Comparison of ENCODE assay signal across 8 cellular contexts in the genomic region with DNA sequence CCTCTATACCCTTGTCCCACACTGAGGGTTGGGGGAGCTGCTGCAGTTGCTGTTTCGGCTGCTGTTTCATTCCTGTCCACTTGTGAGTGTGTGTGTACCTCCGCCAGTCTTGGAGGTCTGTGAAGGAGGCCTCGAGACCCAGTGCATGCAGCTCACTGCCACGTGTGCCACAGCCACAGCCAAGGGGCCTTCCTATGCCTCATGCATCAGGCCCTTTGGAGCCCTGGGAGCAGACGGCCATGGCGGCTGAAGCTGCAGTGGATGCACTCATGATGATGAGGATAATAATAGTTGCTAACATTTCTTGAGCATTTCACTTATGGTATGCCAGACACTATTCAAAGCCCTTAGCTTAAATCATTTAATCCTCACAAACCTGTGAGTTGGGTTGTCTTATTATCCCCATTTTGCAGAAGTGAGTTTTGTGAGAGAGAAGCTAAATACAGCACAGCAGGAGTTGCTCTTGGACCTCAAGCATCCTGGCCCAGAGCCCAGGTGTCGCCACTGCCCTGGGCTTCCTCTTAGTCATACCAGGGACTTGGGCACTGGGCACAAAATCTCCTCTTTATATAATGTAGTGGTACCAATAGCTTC.
DNase-seq lines count a peak whose midpoint lies in the region; TF ChIP-seq lines count a peak whose summit lies in the region.

No MANE protein-coding gene starts in this region.

- H3K27me3 Mint-ChIP-seq in CD8-positive, alpha-beta memory T cell, result peaks cover 0 to 5% of the 10 kb centered on the region in 2 donors

- peaks cover 87% of the 10 kb centered on the region for H3K4me1 ChIP-seq in CD8-positive, alpha-beta memory T cell (ENCODE audit: insufficient read depth, low read length)
- H3K4me1 ChIP-seq in Karpas-422 (ENCODE audit: low read length) (peaks cover 63% of the 10 kb centered on the region), liver (ENCODE audit: control insufficient read depth in 4 of 4, insufficient read depth in 4 of 4, low read length in 3 of 4) (peaks cover 4 to 16% (median 9%) of the 10 kb centered on the region in 4 donors), thyroid gland (peaks cover 27 to 57% of the 10 kb centered on the region in 2 donors)

- H2AFZ ChIP-seq in Karpas-422 (ENCODE audit: low read length), result peak overlapping the region; percentile 72

- H3K27ac Mint-ChIP-seq in CD8-positive, alpha-beta memory T cell, result peak overlapping the region; percentile 89 to 100 (median 99)

- peaks cover 84 to 94% (median 94%) of the 10 kb centered on the region in 3 donors for H3K4me1 Mint-ChIP-seq in CD8-positive, alpha-beta memory T cell

- TF ChIP-seq CTCF in liver (IDR thresholded peaks at IDR 0.05; ENCODE audit: low read depth, low read length, missing input control), result no peak
- peak in 1 of 6 experiments; percentile 15 for TF ChIP-seq CTCF in thyroid gland (IDR thresholded peaks at IDR 0.05)

- H3K4me3 ChIP-seq in CD8-positive, alpha-beta memory T cell (ENCODE audit: low read length), result peak overlapping the region; percentile 1
- peak overlapping the region; percentile 18 for H3K4me3 ChIP-seq in Karpas-422 (ENCODE audit: low read length)
- H3K4me3 ChIP-seq in liver (ENCODE audit: low read depth in 1 of 3, low read length in 3 of 3), result no peak overlapping the region
- H3K4me3 ChIP-seq in thyroid gland (replicated peaks in 1 of 3), result no peak overlapping the region

- TF ChIP-seq POLR2A in thyroid gland (IDR thresholded peaks at IDR 0.05), result no peak

- no peaks in the 10 kb centered on the region for H3K9me2 ChIP-seq in Karpas-422 (replicated peaks; ENCODE audit: insufficient read depth, low read length)

- H3K27ac ChIP-seq in CD8-positive, alpha-beta memory T cell (ENCODE audit: low read depth, low read length), result peak overlapping the region; percentile 80
- H3K27ac ChIP-seq in Karpas-422 (ENCODE audit: low read length), result peak overlapping the region; percentile 85
- peak overlapping the region; percentile 76 to 82 for H3K27ac ChIP-seq in liver (ENCODE audit: low read depth in 1 of 2, low read length in 2 of 2)
- H3K27ac ChIP-seq in thyroid gland, result peak overlapping the region; percentile 84 to 89 (median 84)

- no peaks in the 10 kb centered on the region for H3K79me2 ChIP-seq in Karpas-422 (ENCODE audit: low read length)

- no peaks in the 10 kb centered on the region for H4K20me1 ChIP-seq in Karpas-422 (ENCODE audit: insufficient read depth, low read depth, low read length)

- POLR2A ChIA-PET in CD8-positive, alpha-beta memory T cell (lab: Charles Lee), result interaction anchor here (0.5 to 2.5 kb wide), 6 partner anchors 23 to 284 kb away, joined by 3 to 10 read pairs (median 4); partner anchors contain the start of genes PRKCH and SNAPC1

- no peaks in the 10 kb centered on the region for H3K27me3 ChIP-seq in CD8-positive, alpha-beta memory T cell (ENCODE audit: insufficient read depth, low read length, poor library complexity, severe bottlenecking)
- H3K27me3 ChIP-seq in Karpas-422 (ENCODE audit: low read length) (no peaks in the 10 kb centered on the region), liver (ENCODE audit: control insufficient read depth in 4 of 4, insufficient read depth in 4 of 4, low read length in 3 of 4) (no peaks in the 10 kb centered on the region), thyroid gland (no peaks in the 10 kb centered on the region)

- peaks cover 18% of the 10 kb centered on the region for H3K36me3 ChIP-seq in CD8-positive, alpha-beta memory T cell (ENCODE audit: insufficient read depth, low read length)
- H3K36me3 ChIP-seq in Karpas-422 (ENCODE audit: insufficient read depth, low read length) (no peaks in the 10 kb centered on the region), liver (ENCODE audit: control insufficient read depth in 4 of 4, insufficient read depth in 3 of 4, low read depth in 1 of 4, low read length in 3 of 4) (no peaks in the 10 kb centered on the region), thyroid gland (no peaks in the 10 kb centered on the region)

- intact Hi-C loops in thyroid gland (cut with DNase I), result no loop called here

- WGBS in liver, result 69% methylated on average over 7 of the region's 7 CpGs
- 70 to 72% methylated on average over 7 of the region's 7 CpGs for WGBS in thyroid gland, 2 donors

- H3K4me3 Mint-ChIP-seq in CD8-positive, alpha-beta memory T cell, result peak overlapping the region; percentile 52 to 75 (median 64)

- CTCF ChIA-PET in CD8-positive, alpha-beta memory T cell (lab: Charles Lee), result interaction anchor here (1.2 to 2.3 kb wide), 9 partner anchors 12 to 216 kb away, joined by 4 to 9 read pairs (median 4); partner anchors contain the start of gene TMEM30B

- TF ChIP-seq RAD21 in liver (IDR thresholded peaks at IDR 0.05), result peak; percentile 47 to 50

- H3K36me3 Mint-ChIP-seq in CD8-positive, alpha-beta memory T cell, result peaks cover 8 to 76% (median 26%) of the 10 kb centered on the region in 3 donors

- H3K9me3 Mint-ChIP-seq in CD8-positive, alpha-beta memory T cell, result no peaks in the 10 kb centered on the region

- H3K9me3 ChIP-seq in CD8-positive, alpha-beta memory T cell (ENCODE audit: low read length), result no peaks in the 10 kb centered on the region
- H3K9me3 ChIP-seq in Karpas-422 (ENCODE audit: low read length), result no peaks in the 10 kb centered on the region
- no peaks in the 10 kb centered on the region for H3K9me3 ChIP-seq in liver (ENCODE audit: control insufficient read depth in 4 of 4, low read length in 3 of 4)
- H3K9me3 ChIP-seq in thyroid gland, result no peaks in the 10 kb centered on the region

- DNase-seq in CD8-positive, alpha-beta memory T cell, result peak in 1 of 5 donors; percentile 29
- DNase-seq in Karpas-422 (peak; percentile 84), amniotic epithelial cell (ENCODE audit: low read depth) (peak; percentile 68), thyroid gland (peak; percentile 94 to 96), epidermal melanocyte (ENCODE audit: insufficient read length, low spot score) (no peak), occipital lobe (lab: John Stamatoyannopoulos, UW) (no peak), SK-N-DZ (ENCODE audit: low spot score) (no peak)

- peak overlapping the region; percentile 64 for H3K4me2 ChIP-seq in Karpas-422 (ENCODE audit: low read depth, low read length, poor library complexity, severe bottlenecking)

- H3K9ac ChIP-seq in Karpas-422 (ENCODE audit: low read length) (peak overlapping the region; percentile 52), liver (ENCODE audit: low read depth in 1 of 2, low read length in 2 of 2) (peak overlapping the region in 1 of 2 donors; percentile 70)

TF ChIP-seq in liver, 16 proteins besides CTCF, POLR2A, EP300 and RAD21 (continues in another document):
- no peak for TF ChIP-seq YY1 (IDR thresholded peaks at IDR 0.05)
- no peak for TF ChIP-seq ZBTB33 (IDR thresholded peaks at IDR 0.05)
- TF ChIP-seq NR2F2 (IDR thresholded peaks at IDR 0.05), result peak; percentile 21
- TF ChIP-seq JUND (IDR thresholded peaks at IDR 0.05), result peak; percentile 52 to 60
- no peak for TF ChIP-seq SP1 (IDR thresholded peaks at IDR 0.05)
- TF ChIP-seq HNF4A (conservative IDR thresholded peaks at IDR 0.05), result peak; percentile 52 to 64
- TF ChIP-seq FOXA2 (IDR thresholded peaks at IDR 0.05), result no peak
- no peak for TF ChIP-seq HNF4G (IDR thresholded peaks at IDR 0.05)
- TF ChIP-seq, protein P1, sequence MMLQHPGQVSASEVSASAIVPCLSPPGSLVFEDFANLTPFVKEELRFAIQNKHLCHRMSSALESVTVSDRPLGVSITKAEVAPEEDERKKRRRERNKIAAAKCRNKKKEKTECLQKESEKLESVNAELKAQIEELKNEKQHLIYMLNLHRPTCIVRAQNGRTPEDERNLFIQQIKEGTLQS (IDR thresholded peaks at IDR 0.05), result no peak
- no peak for TF ChIP-seq REST (IDR thresholded peaks at IDR 0.05)
- TF ChIP-seq EGR1 (IDR thresholded peaks at IDR 0.05; ENCODE audit: low read depth in 2 of 2), result no peak
- TF ChIP-seq TAF1 (conservative IDR thresholded peaks at IDR 0.05), result no peak
- peak in 1 of 2 donors; percentile 25 for TF ChIP-seq RXRA (IDR thresholded peaks at IDR 0.05)
- no peak for TF ChIP-seq FOXA1 (IDR thresholded peaks at IDR 0.05)

Comparison
In these comparisons a context has a peak if more than half of its experiments do, and no peak if none do; other contexts are left out.
1. DNase-seq: peak in Karpas-422 (single experiment), amniotic epithelial cell (single experiment) and thyroid gland (2 of 2); none in epidermal melanocyte (single experiment), occipital lobe (single experiment) and SK-N-DZ (single experiment).
2. H3K4me3 ChIP-seq: peak in CD8-positive, alpha-beta memory T cell (single experiment) and Karpas-422 (single experiment); none in liver (0 of 3) and thyroid gland (0 of 3).
3. Peak in every context shown above with its lines, with median percentiles within 50 percentile points of each other: H3K27ac ChIP-seq.